Comparison of ENCODE assay signal across 25 cellular contexts in genomic region chr2:54660752-54661151, GRCh38.
DNase-seq lines count a peak whose midpoint lies in the region; ATAC-seq and TF ChIP-seq lines count a peak whose summit lies in the region.
"Had no signal": no experiment of that assay in that cellular context is flagged by ENCODE, and none has a peak within 500 bp of the region (broad histone marks: within the 10 kb centered on the region; RNA-seq: fewer than 3 reads in every experiment).

No MANE protein-coding gene starts in this region.

- no peak overlapping the region for H3K4me3 ChIP-seq in fibroblast of mammary gland (ENCODE audit: control insufficient read depth, low read depth, low read length)
- H3K4me3 ChIP-seq in subcutaneous abdominal adipose tissue (ENCODE audit: low read depth in 1 of 5, low read length in 5 of 5): no peak overlapping the region
- H3K4me3 ChIP-seq: psoas muscle, skin epidermis, upper lobe of right lung had no signal

- intact Hi-C loops in activated B cell treated with CpG ODN at 0.5 μM for 24 hours (cut with micrococcal nuclease): loop anchor here (10.0 kb wide), 1 partner anchor 354 kb away; no protein-coding TSS in a partner anchor

- no peaks in the 10 kb centered on the region for H3K4me1 Mint-ChIP-seq in activated B cell treated with CpG ODN at 0.5 μM for 24 hours

- TF ChIP-seq CTCF in activated B cell treated with CpG ODN at 0.5 μM for 24 hours (IDR thresholded peaks at IDR 0.05): no peak
- TF ChIP-seq CTCF in fibroblast of mammary gland (conservative IDR thresholded peaks at IDR 0.05; ENCODE audit: control insufficient read depth, insufficient read depth, low read depth, low read length): peak; percentile 3

- H3K27me3 Mint-ChIP-seq in activated B cell treated with CpG ODN at 0.5 μM for 24 hours: no peaks in the 10 kb centered on the region
- H3K27me3 Mint-ChIP-seq: activated naive CD8-positive, alpha-beta T cell treated with anti-CD3 and anti-CD28 coated beads, Interleukin-2, amount 10 ng/mL, durations not matched to agents 7 days and 5 days; CD4-positive, alpha-beta T cell; central memory CD8-positive, alpha-beta T cell; memory B cell; stimulated activated naive CD8-positive, alpha-beta T cell treated with anti-CD3 and anti-CD28 coated beads, Interleukin-15, amount 100 ng/mL, for 72 hours had no signal

- DNase-seq in G401 (ENCODE audit: low spot score) (peak; percentile 56), activated B cell treated with CpG ODN at 0.5 μM for 24 hours (no peak), fibroblast of mammary gland (ENCODE audit: low read depth) (no peak), SW480 (ENCODE audit: low spot score) (no peak), SW 1271 (lab: John Stamatoyannopoulos, UW) (no peak)
- DNase-seq in central memory CD4-positive, alpha-beta T cell: no peak
- DNase-seq: activated CD4-positive, alpha-beta T cell treated with anti-CD3 and anti-CD28 coated beads for 4 hours; activated gamma-delta T cell; activated naive CD8-positive, alpha-beta T cell treated with anti-CD3 and anti-CD28 coated beads, Interleukin-2, amount 10 ng/mL, durations not matched to agents 7 days and 5 days; activated T-cell treated with anti-CD3 and anti-CD28 coated beads, Interleukin-2, amount 50 U/mL, for 1 hour; CD4-positive, alpha-beta T cell; EL; Kasumi-1; left cardiac atrium; NCI-H1436; NCI-H2081 treated with DMSO at 0.1 percent for 48 hours; NCI-H748 treated with DMSO at 0.1 percent for 48 hours; psoas muscle; stimulated activated naive CD8-positive, alpha-beta T cell treated with anti-CD3 and anti-CD28 coated beads, Interleukin-15, amount 100 ng/mL, for 72 hours; upper lobe of right lung had no signal

- ATAC-seq in activated B cell treated with CpG ODN at 0.5 μM for 24 hours (ENCODE audit: low read depth): no peak
- ATAC-seq: left cardiac atrium; psoas muscle; stimulated activated naive CD8-positive, alpha-beta T cell treated with anti-CD3 and anti-CD28 coated beads, Interleukin-15, amount 100 ng/mL, for 72 hours; upper lobe of right lung had no signal

- in situ Hi-C loops in G401 (cut with HindIII; ENCODE audit: low sequenced_read_pairs): no loop called here

- no peak overlapping the region for H3K9ac ChIP-seq in subcutaneous abdominal adipose tissue (ENCODE audit: low read length in 5 of 5)

- POLR2A ChIA-PET in activated B cell treated with CpG ODN at 0.5 μM for 24 hours (lab: Charles Lee): no interaction called here

- H3K4me3 Mint-ChIP-seq in activated B cell treated with CpG ODN at 0.5 μM for 24 hours: no peak overlapping the region
- H3K4me3 Mint-ChIP-seq: activated naive CD8-positive, alpha-beta T cell treated with anti-CD3 and anti-CD28 coated beads, Interleukin-2, amount 10 ng/mL, durations not matched to agents 7 days and 5 days; central memory CD8-positive, alpha-beta T cell; memory B cell; stimulated activated naive CD8-positive, alpha-beta T cell treated with anti-CD3 and anti-CD28 coated beads, Interleukin-15, amount 100 ng/mL, for 72 hours had no signal

- no peaks in the 10 kb centered on the region for H3K9me3 Mint-ChIP-seq in activated B cell treated with CpG ODN at 0.5 μM for 24 hours
- H3K9me3 Mint-ChIP-seq: activated naive CD8-positive, alpha-beta T cell treated with anti-CD3 and anti-CD28 coated beads, Interleukin-2, amount 10 ng/mL, durations not matched to agents 7 days and 5 days; CD4-positive, alpha-beta T cell; central memory CD8-positive, alpha-beta T cell; memory B cell; stimulated activated naive CD8-positive, alpha-beta T cell treated with anti-CD3 and anti-CD28 coated beads, Interleukin-15, amount 100 ng/mL, for 72 hours had no signal

- H3K36me3 ChIP-seq in subcutaneous abdominal adipose tissue (ENCODE audit: control insufficient read depth in 5 of 5, insufficient read depth in 5 of 5, low read length in 5 of 5): peaks cover 57 to 99% (median 94%) of the 10 kb centered on the region in 5 donors

- peaks cover 8 to 50% (median 26%) of the 10 kb centered on the region in 5 donors for H3K4me1 ChIP-seq in subcutaneous abdominal adipose tissue (ENCODE audit: control insufficient read depth in 5 of 5, insufficient read depth in 5 of 5, low read length in 5 of 5)

- peaks cover 95% of the 10 kb centered on the region for H3K36me3 Mint-ChIP-seq in activated B cell treated with CpG ODN at 0.5 μM for 24 hours (ENCODE audit: low read depth)

- no peaks in the 10 kb centered on the region for H3K9me3 ChIP-seq in subcutaneous abdominal adipose tissue (ENCODE audit: control insufficient read depth in 5 of 5, low read length in 5 of 5)
- H3K9me3 ChIP-seq: neutrophil, psoas muscle, upper lobe of right lung had no signal

- H3K27me3 ChIP-seq in subcutaneous abdominal adipose tissue (ENCODE audit: control insufficient read depth in 5 of 5, insufficient read depth in 4 of 5, low read length in 5 of 5): no peaks in the 10 kb centered on the region
- H3K27me3 ChIP-seq: neutrophil, upper lobe of right lung had no signal

- H3K27ac ChIP-seq in subcutaneous abdominal adipose tissue (ENCODE audit: low read depth, low read length): peak overlapping the region; percentile 42
- H3K27ac ChIP-seq: neutrophil, psoas muscle, upper lobe of right lung had no signal

- CTCF ChIA-PET in activated B cell treated with CpG ODN at 0.5 μM for 24 hours (lab: Charles Lee): interaction anchor here (1.2 to 2.0 kb wide), 4 partner anchors 44 to 554 kb away, joined by 3 to 5 read pairs (median 4); no protein-coding TSS in a partner anchor

- peak overlapping the region; percentile 51 for H3K27ac Mint-ChIP-seq in activated B cell treated with CpG ODN at 0.5 μM for 24 hours
- H3K27ac Mint-ChIP-seq: activated naive CD8-positive, alpha-beta T cell treated with anti-CD3 and anti-CD28 coated beads, Interleukin-2, amount 10 ng/mL, durations not matched to agents 7 days and 5 days; CD4-positive, alpha-beta T cell had no signal
